In genomic region chr11:846496-847098, GRCh38 we compare ENCODE assay signal across 14 cellular contexts. TPM values are rescaled to one million over a fixed set of nuclear protein-coding genes. Genes with fewer than 3 reads are reported as not detected.
DNase-seq lines count a peak whose midpoint lies in the region; ATAC-seq and TF ChIP-seq lines count a peak whose summit lies in the region.
"Had no signal": no experiment of that assay in that cellular context is flagged by ENCODE, and none has a peak within 500 bp of the region (broad histone marks: within the 10 kb centered on the region; RNA-seq: fewer than 3 reads in every experiment).

No MANE protein-coding gene starts in this region.

- no peak for TF ChIP-seq POLR2A in Peyer's patch (IDR thresholded peaks at IDR 0.05)

- DNase-seq in ELR (ENCODE audit: low read depth), result peak; percentile 78
- no peak for DNase-seq in SK-N-MC (ENCODE audit: low read depth, low spot score)
- no peak for DNase-seq in fibroblast of lung (ENCODE audit: low read depth in 2 of 2)
- no peak for DNase-seq in dedifferentiated amniotic fluid mesenchymal stem cell (ENCODE audit: extremely low spot score)
- no peak for DNase-seq in NCI-H146 (lab: John Stamatoyannopoulos, UW)
- no peak for DNase-seq in Peyer's patch
- DNase-seq: activated naive CD4-positive, alpha-beta T cell treated with anti-CD3 and anti-CD28 coated beads, Interleukin-2, amount 50 U/mL, for 16 hours; Caco-2; cerebellar nuclear complex; NCI-H1436 treated with DMSO at 0.1 percent for 48 hours; NCI-H526 treated with DMSO at 0.1 percent for 48 hours; stimulated activated naive CD8-positive, alpha-beta T cell treated with anti-CD3 and anti-CD28 coated beads, Interleukin-15, Interleukin-2, amounts not matched to agents 100 U/mL and 50 U/mL, for 24 hours had no signal

- H2AFZ ChIP-seq in fibroblast of lung (ENCODE audit: low read length), result no peak overlapping the region

- H3K4me1 ChIP-seq in fibroblast of lung (ENCODE audit: control insufficient read depth, extremely low read depth, insufficient read depth, low read length) (peaks cover 39% of the 10 kb centered on the region), Peyer's patch (peaks cover 10 to 68% (median 28%) of the 10 kb centered on the region in 4 donors)

- peaks cover 2% of the 10 kb centered on the region for H4K20me1 ChIP-seq in fibroblast of lung (ENCODE audit: control insufficient read depth, extremely low read depth, insufficient read depth, low read length)

- H3K4me3 ChIP-seq in SK-N-MC (no peak overlapping the region), fibroblast of lung (replicated peaks in 1 of 4; ENCODE audit: control extremely low read depth in 1 of 4, insufficient read depth in 1 of 4, low read depth in 3 of 4, low read length in 4 of 4) (no peak overlapping the region), skin epidermis (no peak overlapping the region), Peyer's patch (no peak overlapping the region)

- H3K4me2 ChIP-seq in fibroblast of lung (ENCODE audit: extremely low read depth, insufficient read depth, low read length), result peak overlapping the region; percentile 62

- H3K36me3 ChIP-seq in SK-N-MC (ENCODE audit: insufficient read depth, low read length) (no peaks in the 10 kb centered on the region), fibroblast of lung (ENCODE audit: control insufficient read depth, insufficient read depth, low read length) (peaks cover 3% of the 10 kb centered on the region), Peyer's patch (no peaks in the 10 kb centered on the region)

- peak overlapping the region; percentile 86; the same call in 1 of the 2 replicates for H3K27ac ChIP-seq in SK-N-MC
- peak overlapping the region; percentile 87 for H3K27ac ChIP-seq in fibroblast of lung (ENCODE audit: insufficient read depth, low read length)
- peak overlapping the region in 13 of 21 experiments; percentile 8 to 100 (median 99) for H3K27ac ChIP-seq in skin epidermis
- no peak overlapping the region for H3K27ac ChIP-seq in Peyer's patch

- H3K27me3 ChIP-seq in fibroblast of lung (ENCODE audit: control insufficient read depth, insufficient read depth, low read length), result no peaks in the 10 kb centered on the region
- H3K27me3 ChIP-seq in Peyer's patch, result peaks cover 0 to 10% of the 10 kb centered on the region in 2 donors

- no peak for TF ChIP-seq CTCF in fibroblast of lung (conservative IDR thresholded peaks at IDR 0.05 in 1 of 2, IDR thresholded peaks at IDR 0.05 in 1 of 2; ENCODE audit: low read depth in 1 of 2, low read length in 2 of 2)
- TF ChIP-seq CTCF in Peyer's patch (IDR thresholded peaks at IDR 0.05), result no peak

- peaks cover 61% of the 10 kb centered on the region for H3K79me2 ChIP-seq in fibroblast of lung (ENCODE audit: control insufficient read depth, insufficient read depth, low read length)

- no peak overlapping the region for H3K9ac ChIP-seq in SK-N-MC (ENCODE audit: insufficient read length)
- no peak overlapping the region for H3K9ac ChIP-seq in fibroblast of lung (ENCODE audit: insufficient read depth, low read length)

- no peak for ATAC-seq in HG02884 (IDR thresholded peaks at IDR 0.05; ENCODE audit: unreplicated experiment)
- ATAC-seq: stimulated activated naive CD8-positive, alpha-beta T cell treated with anti-CD3 and anti-CD28 coated beads, Interleukin-15, Interleukin-2, amounts not matched to agents 100 U/mL and 50 U/mL, for 24 hours had no signal

- no peaks in the 10 kb centered on the region for H3K9me3 ChIP-seq in SK-N-MC (ENCODE audit: low read depth, low read length)
- no peaks in the 10 kb centered on the region for H3K9me3 ChIP-seq in fibroblast of lung (ENCODE audit: control insufficient read depth, insufficient read depth, low read depth, low read length)
- no peaks in the 10 kb centered on the region for H3K9me3 ChIP-seq in Peyer's patch
- H3K9me3 ChIP-seq: Caco-2 had no signal

RNA-seq across cellular contexts. Expression of gene TSPAN4, which starts 3.9 kb away (rescaled TPM):
- total RNA-seq in fibroblast of lung, result 133 and 191 TPM in 2 replicates
- 102 and 133 TPM in 2 replicates for polyA plus RNA-seq in fibroblast of lung
- 163 and 243 TPM in 2 replicates for polyA plus RNA-seq in fibroblast of lung (2012)
- polyA minus RNA-seq in fibroblast of lung (ENCODE audit: low replicate concordance), result 92.1 and 173 TPM in 2 replicates
- 10 to 100 TPM; 20.0 to 52.1 (median 38.4) TPM for total RNA-seq in Peyer's patch

RNA-seq across cellular contexts. Expression of gene POLR2L, which starts 4.3 kb away (rescaled TPM):
- total RNA-seq in fibroblast of lung (106 and 196 TPM in 2 replicates), Peyer's patch (10 to 100 TPM; 37.8 to 67.1 (median 44.8) TPM)
- 181 and 317 TPM in 2 replicates for polyA plus RNA-seq in fibroblast of lung
- polyA plus RNA-seq in fibroblast of lung (2012), result 609 and 1,027 TPM in 2 replicates
- polyA minus RNA-seq in fibroblast of lung (ENCODE audit: low replicate concordance), result 267 and 318 TPM in 2 replicates

RNA-seq across cellular contexts. Expression of gene CD151, which starts 13.8 kb away (rescaled TPM):
- total RNA-seq in fibroblast of lung (408 and 547 TPM in 2 replicates), Peyer's patch (100 to 1,000 TPM; 102 to 277 (median 237) TPM)
- 711 and 748 TPM in 2 replicates for polyA plus RNA-seq in fibroblast of lung
- 822 and 945 TPM in 2 replicates for polyA plus RNA-seq in fibroblast of lung (2012)
- 953 and 983 TPM in 2 replicates for polyA minus RNA-seq in fibroblast of lung (ENCODE audit: low replicate concordance)

RNA-seq across cellular contexts. Expression of gene CRACR2B, which starts 18.9 kb away (rescaled TPM):
- total RNA-seq in fibroblast of lung (0.66 and 1.0 TPM in 2 replicates), Peyer's patch (100 to 1,000 TPM in 3 of 4 donors, 10 to 100 TPM in 1; 44.0 to 175 (median 110) TPM)
- 0.11 and 0.82 TPM in 2 replicates for polyA plus RNA-seq in fibroblast of lung
- polyA plus RNA-seq in fibroblast of lung (2012), result 0.98 and 2.6 TPM in 2 replicates
- 2.1 TPM in 1 of 2 replicates, not detected in the other for polyA minus RNA-seq in fibroblast of lung (ENCODE audit: low replicate concordance)

RNA-seq across cellular contexts. Expression of gene PNPLA2, which starts 27.9 kb away (rescaled TPM):
- total RNA-seq in fibroblast of lung (16.2 and 33.9 TPM in 2 replicates), Peyer's patch (100 to 1,000 TPM in 3 of 4 donors, 10 to 100 TPM in 1; 71.8 to 254 (median 163) TPM)
- polyA plus RNA-seq in fibroblast of lung, result 16.2 and 17.0 TPM in 2 replicates
- 65.5 and 80.5 TPM in 2 replicates for polyA plus RNA-seq in fibroblast of lung (2012)
- 108 and 136 TPM in 2 replicates for polyA minus RNA-seq in fibroblast of lung (ENCODE audit: low replicate concordance)

Comparison
In these comparisons a context has a peak if more than half of its experiments do, and no peak if none do; other contexts are left out.
1. H3K27ac ChIP-seq: peak in SK-N-MC (single experiment), fibroblast of lung (single experiment) and skin epidermis (13 of 21); none in Peyer's patch (0 of 4).